ENCODE assay signal across 16 cellular contexts in genomic region chr9:111851536-111851935, GRCh38. TPM values are rescaled to one million over a fixed set of nuclear protein-coding genes. Genes with fewer than 3 reads are reported as not detected.
DNase-seq lines count a peak whose midpoint lies in the region; ATAC-seq, FAIRE-seq and TF ChIP-seq lines count a peak whose summit lies in the region.
"Had no signal": no experiment of that assay in that cellular context is flagged by ENCODE, and none has a peak within 500 bp of the region (broad histone marks: within the 10 kb centered on the region; RNA-seq: fewer than 3 reads in every experiment).

No MANE protein-coding gene starts in this region.

- H3K27me3 ChIP-seq in SJSA1 (replicated peaks): no peaks in the 10 kb centered on the region
- H3K27me3 ChIP-seq: transverse colon had no signal

- DNase-seq in SIG-M5 treated with dmso at 0.1 percent for 504 hours (lab: John Stamatoyannopoulos, UW; ENCODE audit: unreplicated experiment): peak; percentile 28
- no peak for DNase-seq in SIG-M5 (lab: John Stamatoyannopoulos, UW)
- peak in 1 of 2 experiments; percentile 16 for DNase-seq in SJSA1 (ENCODE audit: low read depth in 1 of 2, low spot score in 2 of 2)
- peak; percentile 27 for DNase-seq in fibroblast of mammary gland (ENCODE audit: low read depth)
- peak; percentile 77 for DNase-seq in urothelium cell line (ENCODE audit: low spot score)
- DNase-seq in COLO668 (lab: John Stamatoyannopoulos, UW; ENCODE audit: unreplicated experiment): no peak
- no peak for DNase-seq in NCI-H446 treated with DMSO at 0.1 percent for 48 hours (lab: John Stamatoyannopoulos, UW)
- DNase-seq: activated CD8-positive, alpha-beta T cell treated with anti-CD3 and anti-CD28 coated beads for 36 hours; activated gamma-delta T cell treated with Interleukin-2 at 50 U/mL for 16 hours; DND-41; kidney; natural killer cell; NCI-H1092 treated with DMSO at 0.1 percent for 48 hours; NCI-H526; transverse colon had no signal

- H3K4me3 ChIP-seq in SJSA1 (no peak overlapping the region), fibroblast of mammary gland (ENCODE audit: control insufficient read depth, low read depth, low read length) (no peak overlapping the region)
- H3K4me3 ChIP-seq: transverse colon had no signal

- peaks cover 34% of the 10 kb centered on the region for H3K4me1 ChIP-seq in SJSA1 (replicated peaks)
- H3K4me1 ChIP-seq: transverse colon had no signal

- no peaks in the 10 kb centered on the region for H3K36me3 ChIP-seq in SJSA1
- H3K36me3 ChIP-seq: transverse colon had no signal

- H3K27ac ChIP-seq in SJSA1: 0 out of 2 replicates have a peak overlapping the region, but pooled peaks have one; percentile 27
- H3K27ac ChIP-seq: transverse colon had no signal

- no peak for TF ChIP-seq CTCF in fibroblast of mammary gland (conservative IDR thresholded peaks at IDR 0.05; ENCODE audit: control insufficient read depth, insufficient read depth, low read depth, low read length)

- no peak for ATAC-seq in HG02798 (IDR thresholded peaks at IDR 0.05; ENCODE audit: poor library complexity, unreplicated experiment)
- ATAC-seq: activated CD8-positive, alpha-beta T cell treated with anti-CD3 and anti-CD28 coated beads for 36 hours; natural killer cell had no signal

- H3K9me3 ChIP-seq in SJSA1 (replicated peaks): no peaks in the 10 kb centered on the region
- H3K9me3 ChIP-seq: transverse colon had no signal

- FAIRE-seq in urothelium cell line (lab: Jason Lieb, UNC): no peak
- FAIRE-seq: kidney had no signal

RNA-seq across cellular contexts. Expression of gene UGCG, which starts 45.1 kb away (rescaled TPM):
- total RNA-seq in SJSA1 (2014; rRNA removed; shearing (Covaris generic)): 54.7 and 58.1 TPM in 2 replicates

RNA-seq across cellular contexts. Expression of gene SHOC1, which starts 56.8 kb away (rescaled TPM):
- not detected in 2 replicates for total RNA-seq in SJSA1 (2014; rRNA removed; shearing (Covaris generic))
- total RNA-seq: activated CD8-positive, alpha-beta T cell treated with anti-CD3 and anti-CD28 coated beads for 36 hours; natural killer cell; transverse colon had no signal

Comparison
In these comparisons a context has a peak if more than half of its experiments do, and no peak if none do; other contexts are left out.
1. DNase-seq: peak in SIG-M5 treated with dmso at 0.1 percent for 504 hours (single experiment), fibroblast of mammary gland (single experiment) and urothelium cell line (single experiment); none in SIG-M5 (single experiment), COLO668 (single experiment) and NCI-H446 treated with DMSO at 0.1 percent for 48 hours (single experiment).